Comparison of ENCODE assay signal across 8 cellular contexts in the genomic region with DNA sequence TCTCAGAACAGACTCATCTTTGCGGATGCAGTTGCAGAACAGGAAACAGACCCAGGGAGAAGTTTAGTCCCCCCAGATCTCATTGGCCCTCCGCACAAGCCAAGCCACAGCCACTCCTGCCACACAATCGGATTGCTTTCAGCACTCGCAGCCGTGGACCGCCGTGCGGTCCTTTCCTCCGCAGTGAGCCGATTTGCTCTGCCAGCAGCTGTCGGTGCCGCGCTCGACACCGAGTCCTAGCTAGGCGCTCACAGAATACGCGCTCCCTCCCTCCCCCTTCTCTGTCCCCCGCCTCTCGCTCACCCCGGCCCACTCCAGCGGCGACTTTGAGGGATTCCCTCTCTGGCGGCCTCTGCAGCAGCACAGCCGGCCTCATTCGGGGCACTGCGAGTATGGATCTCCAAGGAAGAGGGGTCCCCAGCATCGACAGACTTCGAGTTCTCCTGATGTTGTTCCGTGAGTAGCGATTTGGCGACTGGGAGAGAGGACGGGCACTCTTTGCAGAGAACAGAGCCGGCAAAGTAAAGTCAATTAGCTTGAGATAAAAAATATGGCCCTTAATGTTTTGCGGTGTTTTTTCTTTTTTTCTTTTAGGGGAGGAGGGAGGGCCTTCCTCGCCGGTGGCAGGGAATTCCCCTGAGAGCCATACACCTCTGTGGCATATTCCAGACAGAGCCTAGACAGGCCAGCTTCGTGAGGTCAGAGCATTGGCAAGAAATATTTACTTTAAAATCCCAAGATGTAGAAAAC. TPM values are rescaled to one million over a fixed set of nuclear protein-coding genes. Genes with fewer than 3 reads are reported as not detected.
DNase-seq lines count a peak whose midpoint lies in the region; ATAC-seq lines count a peak whose summit lies in the region.

TSS of gene LAMP5 (plus strand) at position 130 of the 750 bp plus-strand sequence. CDS start at position 393, 263 bp downstream.

- peak; percentile 15 for DNase-seq in Daoy (ENCODE audit: low read depth)
- peak; percentile 21 for DNase-seq in NCI-H128 (lab: John Stamatoyannopoulos, UW; ENCODE audit: unreplicated experiment)
- no peak for DNase-seq in T-cell
- DNase-seq in T-helper 1 cell = no peak

- peak within 1 kb of the TSS; percentile 19 to 57 for H3K4me3 ChIP-seq in muscle layer of duodenum (ENCODE audit: low read depth in 1 of 2, low read length in 2 of 2)

- ATAC-seq in GM21526 (IDR thresholded peaks at IDR 0.05; ENCODE audit: low FRiP score, unreplicated experiment) = no peak
- no peak for ATAC-seq in GM19452 (IDR thresholded peaks at IDR 0.05; ENCODE audit: unreplicated experiment)
- no peak for ATAC-seq in T-cell (replicated peaks in 1 of 4)

- H3K27me3 ChIP-seq in muscle layer of duodenum (ENCODE audit: low read depth, low read length) = peaks cover 16% of the 10 kb centered on the region

- peaks cover 0 to 23% of the 10 kb centered on the region in 2 donors for H3K4me1 ChIP-seq in muscle layer of duodenum (ENCODE audit: control insufficient read depth in 1 of 2, insufficient read depth in 2 of 2, low read length in 2 of 2)

- peaks cover 43% of the 10 kb centered on the region for H3K4me1 Mint-ChIP-seq in dendritic cell treated with granulocyte-macrophage colony-stimulating factor and Interleukin-4, amounts not matched to agents 40 ng/mL and 50 ng/mL, for 4 days (ENCODE audit: low read depth)
- peaks cover 0 to 3% (median 0%) of the 10 kb centered on the region in 3 donors for H3K4me1 Mint-ChIP-seq in T-cell

- H3K27ac Mint-ChIP-seq in dendritic cell treated with granulocyte-macrophage colony-stimulating factor and Interleukin-4, amounts not matched to agents 40 ng/mL and 50 ng/mL, for 4 days = no peak within 1 kb of the TSS
- no peak within 1 kb of the TSS for H3K27ac Mint-ChIP-seq in T-cell

- H3K27me3 Mint-ChIP-seq in dendritic cell treated with granulocyte-macrophage colony-stimulating factor and Interleukin-4, amounts not matched to agents 40 ng/mL and 50 ng/mL, for 4 days = peaks cover 74% of the 10 kb centered on the region
- peaks cover 47 to 65% of the 10 kb centered on the region in 2 donors for H3K27me3 Mint-ChIP-seq in T-cell

- H3K27ac ChIP-seq in muscle layer of duodenum (ENCODE audit: low read length) = no peak within 1 kb of the TSS

- no peaks in the 10 kb centered on the region for H3K36me3 Mint-ChIP-seq in dendritic cell treated with granulocyte-macrophage colony-stimulating factor and Interleukin-4, amounts not matched to agents 40 ng/mL and 50 ng/mL, for 4 days (ENCODE audit: low read depth)
- H3K36me3 Mint-ChIP-seq in T-cell = no peaks in the 10 kb centered on the region

- no peaks in the 10 kb centered on the region for H3K9me3 ChIP-seq in muscle layer of duodenum (ENCODE audit: control insufficient read depth in 1 of 2, low read length in 2 of 2)

- H3K4me3 Mint-ChIP-seq in dendritic cell treated with granulocyte-macrophage colony-stimulating factor and Interleukin-4, amounts not matched to agents 40 ng/mL and 50 ng/mL, for 4 days = peak within 1 kb of the TSS; percentile 62
- H3K4me3 Mint-ChIP-seq in T-cell = no peak within 1 kb of the TSS

- no peaks in the 10 kb centered on the region for H3K36me3 ChIP-seq in muscle layer of duodenum (ENCODE audit: control insufficient read depth in 1 of 2, insufficient read depth in 2 of 2, low read length in 2 of 2)

- POLR2A ChIA-PET in T-cell (lab: Charles Lee) = no interaction called here

- intact Hi-C loops in dendritic cell treated with granulocyte-macrophage colony-stimulating factor and Interleukin-4, amounts not matched to agents 40 ng/mL and 50 ng/mL, for 4 days (cut with micrococcal nuclease) = loop anchor here (2.0 kb wide), 1 partner anchor 46 kb away; no protein-coding TSS in a partner anchor

- CTCF ChIA-PET in T-cell (lab: Charles Lee) = no interaction called here

- H3K9me3 Mint-ChIP-seq in dendritic cell treated with granulocyte-macrophage colony-stimulating factor and Interleukin-4, amounts not matched to agents 40 ng/mL and 50 ng/mL, for 4 days = no peaks in the 10 kb centered on the region
- no peaks in the 10 kb centered on the region for H3K9me3 Mint-ChIP-seq in T-cell

RNA-seq across cellular contexts. Expression of gene LAMP5, which starts in this region (rescaled TPM):
- total RNA-seq in Daoy (2014; rRNA removed; shearing (Covaris generic)) = not detected in 2 replicates
- total RNA-seq in T-cell = not detected

Comparison
In these comparisons a context has a peak if more than half of its experiments do, and no peak if none do; other contexts are left out.
1. Peak in DNase-seq in Daoy; RNA of the gene not detected or under 1 TPM.